ENCODE assay signal across 17 cellular contexts in genomic region chr15:59218710-59219109, GRCh38. TPM values are rescaled to one million over a fixed set of nuclear protein-coding genes. Genes with fewer than 3 reads are reported as not detected.
DNase-seq lines count a peak whose midpoint lies in the region; ATAC-seq, FAIRE-seq and TF ChIP-seq lines count a peak whose summit lies in the region.
"Had no signal": no experiment of that assay in that cellular context is flagged by ENCODE, and none has a peak within 500 bp of the region (broad histone marks: within the 10 kb centered on the region; RNA-seq: fewer than 3 reads in every experiment).

No MANE protein-coding gene starts in this region.

- TF ChIP-seq POLR2A in GM12891 (IDR thresholded peaks at IDR 0.05; ENCODE audit: low read depth, low read length) = no peak
- no peak for TF ChIP-seq POLR2A in esophagus muscularis mucosa (IDR thresholded peaks at IDR 0.05; ENCODE audit: low read depth)

- no peaks in the 10 kb centered on the region for H3K27me3 Mint-ChIP-seq in brain
- no peaks in the 10 kb centered on the region for H3K27me3 Mint-ChIP-seq in osteocyte (ENCODE audit: unreplicated experiment)

- intact Hi-C loops in esophagus muscularis mucosa (cut with DNase I) (no loop called here), tibial artery (cut with DNase I; ENCODE audit: low total_unique reads) (no loop called here)

- no peak overlapping the region for H3K4me3 Mint-ChIP-seq in brain
- no peak overlapping the region for H3K4me3 Mint-ChIP-seq in osteocyte (ENCODE audit: unreplicated experiment)
- H3K4me3 Mint-ChIP-seq: CD4-positive, CD25-positive, alpha-beta regulatory T cell had no signal

- H3K36me3 Mint-ChIP-seq in brain (peaks cover 14% of the 10 kb centered on the region), osteocyte (ENCODE audit: unreplicated experiment) (peaks cover 34% of the 10 kb centered on the region)
- H3K36me3 Mint-ChIP-seq: CD4-positive, CD25-positive, alpha-beta regulatory T cell had no signal

- H3K36me3 ChIP-seq in esophagus muscularis mucosa (peaks cover 17 to 73% (median 47%) of the 10 kb centered on the region in 4 donors), tibial artery (peaks cover 36 to 54% (median 54%) of the 10 kb centered on the region in 3 donors)
- H3K36me3 ChIP-seq: HAP-1 had no signal

- H3K27ac ChIP-seq in esophagus muscularis mucosa (replicated peaks in 1 of 4) (no peak overlapping the region), tibial artery (peak overlapping the region; percentile 36 to 47)
- H3K27ac ChIP-seq: BLaER1 treated with 17β-estradiol and CSF1 and Interleukin-3, amounts not matched to agents 10 nM and 100 nM had no signal

- H3K4me3 ChIP-seq in esophagus muscularis mucosa (no peak overlapping the region), tibial artery (no peak overlapping the region)
- H3K4me3 ChIP-seq: BLaER1 treated with 17β-estradiol and CSF1 and Interleukin-3, amounts not matched to agents 10 nM and 100 nM; HAP-1 had no signal

- 74% methylated on average over 3 of the region's 3 CpGs for WGBS in esophagus muscularis mucosa

- H3K9me3 Mint-ChIP-seq in brain = no peaks in the 10 kb centered on the region
- no peaks in the 10 kb centered on the region for H3K9me3 Mint-ChIP-seq in osteocyte (ENCODE audit: unreplicated experiment)

- H3K27ac Mint-ChIP-seq in brain (peak overlapping the region in 3 of 5 experiments; percentile 30 to 86 (median 76)), osteocyte (ENCODE audit: unreplicated experiment) (no peak overlapping the region)
- H3K27ac Mint-ChIP-seq: CD4-positive, CD25-positive, alpha-beta regulatory T cell had no signal

- H3K4me1 Mint-ChIP-seq in brain = no peaks in the 10 kb centered on the region
- H3K4me1 Mint-ChIP-seq in osteocyte (ENCODE audit: unreplicated experiment) = peaks cover 21% of the 10 kb centered on the region
- H3K4me1 Mint-ChIP-seq: CD4-positive, CD25-positive, alpha-beta regulatory T cell had no signal

- TF ChIP-seq CTCF in brain (conservative IDR thresholded peaks at IDR 0.05) (no peak), esophagus muscularis mucosa (IDR thresholded peaks at IDR 0.05) (no peak), tibial artery (IDR thresholded peaks at IDR 0.05) (no peak), osteocyte (IDR thresholded peaks at IDR 0.05) (no peak)

- no peak for ATAC-seq in GM18907 (IDR thresholded peaks at IDR 0.05; ENCODE audit: unreplicated experiment)

- no peaks in the 10 kb centered on the region for H3K27me3 ChIP-seq in esophagus muscularis mucosa
- H3K27me3 ChIP-seq in tibial artery = no peaks in the 10 kb centered on the region
- H3K27me3 ChIP-seq: BLaER1 treated with 17β-estradiol and CSF1 and Interleukin-3, amounts not matched to agents 10 nM and 100 nM had no signal

- DNase-seq in GM12891 (ENCODE audit: insufficient read length, low spot score) (no peak), esophagus muscularis mucosa (ENCODE audit: extremely low spot score) (peak; percentile 53), tibial artery (no peak), NCI-H1436 (lab: John Stamatoyannopoulos, UW) (no peak), osteocyte (ENCODE audit: extremely low spot score, unreplicated experiment) (no peak)
- DNase-seq: ACHN; CD4-positive, CD25-positive, alpha-beta regulatory T cell; DMS 273 treated with DMSO at 0.1 percent for 48 hours; IMR-90 had no signal

- H3K4me1 ChIP-seq in esophagus muscularis mucosa = peaks cover 0 to under 1% (median 0%) of the 10 kb centered on the region in 4 donors
- H3K4me1 ChIP-seq in tibial artery = peaks cover 0 to 48% (median 20%) of the 10 kb centered on the region in 4 donors
- H3K4me1 ChIP-seq: HAP-1 had no signal

- FAIRE-seq in GM12891 (lab: Jason Lieb, UNC) = no peak
- FAIRE-seq: H1 had no signal

- no peak for TF ChIP-seq EP300 in esophagus muscularis mucosa (IDR thresholded peaks at IDR 0.05)

- H3K9me3 ChIP-seq in esophagus muscularis mucosa = no peaks in the 10 kb centered on the region
- no peaks in the 10 kb centered on the region for H3K9me3 ChIP-seq in tibial artery
- H3K9me3 ChIP-seq: BLaER1 treated with 17β-estradiol and CSF1 and Interleukin-3, amounts not matched to agents 10 nM and 100 nM; HAP-1 had no signal

TF ChIP-seq in GM12891, 5 proteins besides CTCF, POLR2A, EP300 and RAD21:
- TF ChIP-seq POLR2AphosphoS5 (IDR thresholded peaks at IDR 0.05; ENCODE audit: low read depth, low read length) (0 out of 2 replicates have a peak, but pooled peaks have one; percentile 70), SPI1 (IDR thresholded peaks at IDR 0.05; ENCODE audit: low read depth, low read length) (no peak), TAF1 (IDR thresholded peaks at IDR 0.05; ENCODE audit: low read depth, low read length) (no peak), PAX5 (IDR thresholded peaks at IDR 0.05; ENCODE audit: insufficient read depth, low read length, severe bottlenecking) (no peak), POU2F2 (IDR thresholded peaks at IDR 0.05; ENCODE audit: low read depth, low read length) (no peak)
TF ChIP-seq in GM12891: peak in this region for 1.

RNA-seq across cellular contexts. Expression of gene LDHAL6B, which starts 12.1 kb away (rescaled TPM):
- polyA plus RNA-seq in GM12891 (2012; ENCODE audit: low read depth, missing spikeins) = 0.30 TPM
- polyA plus RNA-seq in brain (ENCODE audit: insufficient read depth, low read depth, low replicate concordance) = not detected
- total RNA-seq in esophagus muscularis mucosa = not detected
- total RNA-seq in osteocyte = not detected in 2 replicates
- total RNA-seq: A172; CD4-positive, CD25-positive, alpha-beta regulatory T cell; Daoy; H1; HT-29; IMR-90 had no signal
- polyA plus RNA-seq: CD4-positive, CD25-positive, alpha-beta regulatory T cell; H1; IMR-90 had no signal

Comparison
In these comparisons a context has a peak if more than half of its experiments do, and no peak if none do; other contexts are left out.
1. H3K27ac ChIP-seq: peak in tibial artery (2 of 2); none in esophagus muscularis mucosa (0 of 4).